19 cellular contexts compared by ENCODE assay signal in the genomic region with DNA sequence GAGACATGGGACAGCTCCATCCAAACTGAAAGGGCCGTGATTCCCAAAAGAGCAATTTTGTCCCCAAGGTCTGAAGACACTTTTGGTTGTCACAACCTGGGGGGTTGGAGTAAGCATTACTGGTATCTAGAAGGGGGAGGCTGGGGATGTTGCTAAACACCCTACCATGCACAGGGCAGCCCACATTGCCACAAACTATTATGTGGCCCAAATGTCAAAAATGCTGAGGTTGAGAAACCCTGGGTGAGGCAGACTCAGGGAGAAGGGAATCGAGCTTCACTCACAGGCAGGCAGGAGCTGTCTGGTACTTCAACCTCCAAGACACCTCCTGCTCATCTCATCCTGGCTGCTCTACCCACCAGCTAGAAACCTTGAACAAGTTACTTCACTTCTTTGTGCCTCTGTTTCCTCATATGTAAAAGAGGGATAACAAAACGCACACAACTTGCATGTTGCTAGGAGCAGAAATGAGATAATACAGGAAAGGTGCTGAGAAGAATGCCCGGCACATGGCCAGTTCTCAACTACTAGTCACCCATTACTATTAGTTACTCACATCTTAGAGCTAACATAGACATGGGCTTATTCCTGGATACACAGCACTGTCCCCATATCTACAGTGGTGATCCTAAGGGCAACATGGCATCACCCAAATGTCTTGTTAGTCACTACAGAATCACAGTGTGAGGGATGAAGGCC. TPM values are rescaled to one million over a fixed set of nuclear protein-coding genes. Genes with fewer than 3 reads are reported as not detected.
DNase-seq lines count a peak whose midpoint lies in the region; ATAC-seq, FAIRE-seq and TF ChIP-seq lines count a peak whose summit lies in the region.
"Had no signal": no experiment of that assay in that cellular context is flagged by ENCODE, and none has a peak within 500 bp of the region (broad histone marks: within the 10 kb centered on the region; RNA-seq: fewer than 3 reads in every experiment).

No MANE protein-coding gene starts in this region.

- H2BK20ac ChIP-seq in IMR-90 (ENCODE audit: low read depth, low read length), result peak overlapping the region; percentile 9; the same call in 1 of the 2 replicates

- H3K23ac ChIP-seq in IMR-90 (ENCODE audit: low read depth, low read length) (no peak overlapping the region), trophoblast cell (ENCODE audit: low read length) (no peak overlapping the region)

- H3K4me1 ChIP-seq in IMR-90 (ENCODE audit: control insufficient read depth, insufficient read depth, low read length) (peaks cover 8% of the 10 kb centered on the region), trophoblast cell (ENCODE audit: control insufficient read depth in 1 of 2, insufficient read depth in 2 of 2, low read length in 2 of 2) (peaks cover 2 to 3% of the 10 kb centered on the region in 2 experiments)
- H3K4me1 ChIP-seq: HAP-1 had no signal

- H4K91ac ChIP-seq in IMR-90 (ENCODE audit: insufficient read depth, low read depth, low read length), result no peak overlapping the region
- H4K91ac ChIP-seq in trophoblast cell (ENCODE audit: low read depth, low read length), result no peak overlapping the region

- POLR2A ChIA-PET in IMR-90 (lab: Charles Lee; ENCODE audit: unreplicated experiment), result no interaction called here

- H2BK5ac ChIP-seq in IMR-90 (ENCODE audit: low read depth, low read length, poor library complexity, severe bottlenecking) (no peak overlapping the region), trophoblast cell (ENCODE audit: low read depth, low read length, poor library complexity) (no peak overlapping the region)

- H4K20me1 ChIP-seq in IMR-90 (ENCODE audit: insufficient read depth, low read length), result peaks cover 3% of the 10 kb centered on the region; the same call in 1 of the 2 replicates

- TF ChIP-seq CTCF in AG10803 (conservative IDR thresholded peaks at IDR 0.05; ENCODE audit: low read length), result no peak
- TF ChIP-seq CTCF in IMR-90 (conservative IDR thresholded peaks at IDR 0.05; ENCODE audit: low read depth, low read length), result no peak
- TF ChIP-seq CTCF in bronchial epithelial cell (IDR thresholded peaks at IDR 0.05; ENCODE audit: insufficient read depth, low read length, severe bottlenecking), result no peak

- peak; percentile 13 for DNase-seq in AG10803 (ENCODE audit: low read depth)
- DNase-seq in IMR-90, result no peak
- DNase-seq in bronchial epithelial cell (ENCODE audit: low read depth), result peak; percentile 39
- peak; percentile 62 to 80 for DNase-seq in trophoblast cell
- DNase-seq in ureter (ENCODE audit: low spot score), result no peak
- no peak for DNase-seq in HUDEP-2 (lab: John Stamatoyannopoulos, UW; ENCODE audit: unreplicated experiment in 76 of 76)
- DNase-seq in NCI-H2171 treated with DMSO at 0.1 percent for 48 hours (lab: John Stamatoyannopoulos, UW), result no peak
- DNase-seq: CD4-positive, CD25-positive, alpha-beta regulatory T cell; DMS79; NCI-H187; NCI-H446; NCI-H748 treated with DMSO at 0.1 percent for 48 hours had no signal

- peaks cover 34% of the 10 kb centered on the region for H3K9me1 ChIP-seq in IMR-90 (ENCODE audit: insufficient read depth, low read length)

- no peak overlapping the region for H3K4me3 ChIP-seq in AG10803 (ENCODE audit: low read length)
- no peak overlapping the region for H3K4me3 ChIP-seq in IMR-90 (ENCODE audit: insufficient read depth, low read depth, low read length)
- H3K4me3 ChIP-seq in bronchial epithelial cell (ENCODE audit: low read depth, low read length), result no peak overlapping the region
- no peak overlapping the region for H3K4me3 ChIP-seq in trophoblast cell (ENCODE audit: low read depth, low read length)
- H3K4me3 ChIP-seq: A549, HAP-1 had no signal

- dilution Hi-C loops in IMR-90 (cut with HindIII; ENCODE audit: low sequenced_read_pairs, unreplicated experiment), result no loop called here

- no peaks in the 10 kb centered on the region for H3K79me2 ChIP-seq in trophoblast cell (ENCODE audit: control insufficient read depth, insufficient read depth, low read length, poor library complexity)

- in situ Hi-C loops in IMR-90 (cut with MboI; ENCODE audit: low sequenced_read_pairs), result loop anchor here (10.0 kb wide), 1 partner anchor 58 kb away; no protein-coding TSS in a partner anchor

- WGBS in IMR-90 (ENCODE audit: extremely low coverage in 2 of 2, insufficient read length in 1 of 2), 2 experiments, result 100% methylated on average over 1 of the region's 4 CpGs; no CpG with 5 or more reads in 1 of the 2 experiments
- WGBS in trophoblast cell (ENCODE audit: extremely low coverage, insufficient coverage, insufficient read length), result no CpG with 5 or more reads among the region's 4 CpGs

- H3K56ac ChIP-seq in IMR-90 (ENCODE audit: extremely low read depth, insufficient read depth, low read length), result no peak overlapping the region

- H2BK15ac ChIP-seq in IMR-90 (ENCODE audit: low read depth, low read length), result no peak overlapping the region

- H2AK9ac ChIP-seq in IMR-90 (replicated peaks; ENCODE audit: low read depth, low read length, poor library complexity), result no peak overlapping the region

- no TSS peak for BruUV-seq in IMR-90 (replicated peaks; lab: Mats Ljungman, UMichigan)

- H3K18ac ChIP-seq in IMR-90 (ENCODE audit: low read depth, low read length) (no peak overlapping the region), trophoblast cell (ENCODE audit: low read length) (no peak overlapping the region)

- H3K36me3 ChIP-seq in IMR-90 (ENCODE audit: control insufficient read depth, insufficient read depth, low read length) (peaks cover 16% of the 10 kb centered on the region), bronchial epithelial cell (ENCODE audit: control insufficient read depth, insufficient read depth, low read length) (peaks cover 3% of the 10 kb centered on the region), trophoblast cell (ENCODE audit: control insufficient read depth in 1 of 2, insufficient read depth in 2 of 2, low read length in 2 of 2) (peaks cover 7 to 23% of the 10 kb centered on the region in 2 experiments)

- H2BK120ac ChIP-seq in IMR-90 (ENCODE audit: low read depth, low read length), result peak overlapping the region; percentile 46; the same call in 1 of the 2 replicates
- H2BK120ac ChIP-seq in trophoblast cell (ENCODE audit: insufficient read depth, low read length, poor library complexity), result no peak overlapping the region

- H3K9me3 ChIP-seq in IMR-90 (ENCODE audit: control insufficient read depth, insufficient read depth, low read length) (no peaks in the 10 kb centered on the region), trophoblast cell (ENCODE audit: insufficient read depth, low read depth, low read length) (no peaks in the 10 kb centered on the region)
- H3K9me3 ChIP-seq: A549, HAP-1 had no signal

- H3K4me2 ChIP-seq in IMR-90 (ENCODE audit: low read depth, low read length) (no peak overlapping the region), trophoblast cell (ENCODE audit: low read length) (no peak overlapping the region)
- H3K4me2 ChIP-seq: A549, KMS-11 had no signal

- TF ChIP-seq POLR2A in IMR-90 (IDR thresholded peaks at IDR 0.05; ENCODE audit: low read depth, low read length), result no peak

- H2BK12ac ChIP-seq in trophoblast cell (ENCODE audit: low read length), result no peak overlapping the region

- H3K79me1 ChIP-seq in IMR-90 (ENCODE audit: low read depth in 1 of 2, low read length in 2 of 2) (peaks cover 4 to 39% of the 10 kb centered on the region in 2 experiments; a peak in 3 of 4 replicates), trophoblast cell (ENCODE audit: low read length) (no peaks in the 10 kb centered on the region)

- ATAC-seq in IMR-90 (ENCODE audit: low read depth), result no peak
- no peak for ATAC-seq in HG03457 (IDR thresholded peaks at IDR 0.05; ENCODE audit: unreplicated experiment)
- ATAC-seq: A549 had no signal

- no peak overlapping the region for H4K5ac ChIP-seq in IMR-90 (ENCODE audit: low read depth, low read length)

- peak overlapping the region in 1 of 2 experiments; percentile 6; a peak in 1 of 4 replicates for H4K8ac ChIP-seq in IMR-90 (ENCODE audit: low read depth in 2 of 2, low read length in 2 of 2)
- no peak overlapping the region for H4K8ac ChIP-seq in trophoblast cell (ENCODE audit: low read depth, low read length)

- H2AK5ac ChIP-seq in IMR-90 (ENCODE audit: low read depth, low read length) (peak overlapping the region; percentile 44; the same call in 1 of the 2 replicates), trophoblast cell (ENCODE audit: low read length) (no peak overlapping the region)

- peak overlapping the region; percentile 35 for H2AFZ ChIP-seq in IMR-90 (replicated peaks; ENCODE audit: low read length, poor library complexity)
- H2AFZ ChIP-seq in trophoblast cell (ENCODE audit: insufficient read depth, low read length, poor library complexity), result no peak overlapping the region

- no peak overlapping the region for H4K12ac ChIP-seq in trophoblast cell (ENCODE audit: low read depth, low read length)

- H3K14ac ChIP-seq in IMR-90 (replicated peaks; ENCODE audit: low read depth, low read length), result no peak overlapping the region
- no peak overlapping the region for H3K14ac ChIP-seq in trophoblast cell (ENCODE audit: low read length)

- CTCF ChIA-PET in IMR-90 (lab: Yijun Ruan, JAX), result no interaction called here

- no peak overlapping the region for H3K27ac ChIP-seq in IMR-90 (ENCODE audit: insufficient read depth, low read length)
- H3K27ac ChIP-seq in trophoblast cell (ENCODE audit: low read depth, low read length), result no peak overlapping the region
- H3K27ac ChIP-seq: A549, KMS-11, RWPE1 had no signal

- H3K9ac ChIP-seq in IMR-90 (ENCODE audit: low read depth, low read length), result no peak overlapping the region
- H3K9ac ChIP-seq in trophoblast cell (ENCODE audit: low read length), result no peak overlapping the region
- H3K9ac ChIP-seq: KMS-11 had no signal

- H3K4ac ChIP-seq in IMR-90 (ENCODE audit: low read depth, low read length), result peak overlapping the region; percentile 29; the same call in 1 of the 2 replicates
- H3K4ac ChIP-seq in trophoblast cell (ENCODE audit: low read depth, low read length), result no peak overlapping the region

- FAIRE-seq in bronchial epithelial cell (lab: Jason Lieb, UNC), result no peak
- FAIRE-seq: A549 had no signal

- intact Hi-C loops in IMR-90 (cut with micrococcal nuclease), result no loop called here

- no peak for TF ChIP-seq RAD21 in IMR-90 (IDR thresholded peaks at IDR 0.05; ENCODE audit: low read length)

- H3K27me3 ChIP-seq in IMR-90 (ENCODE audit: control insufficient read depth, insufficient read depth, low read length) (no peaks in the 10 kb centered on the region), bronchial epithelial cell (ENCODE audit: control insufficient read depth, insufficient read depth, low read length) (no peaks in the 10 kb centered on the region), trophoblast cell (ENCODE audit: insufficient read depth, low read length) (no peaks in the 10 kb centered on the region)

TF ChIP-seq in IMR-90, 13 proteins besides CTCF, POLR2A, EP300 and RAD21 (continues in another document):
- no peak for TF ChIP-seq MXI1 (IDR thresholded peaks at IDR 0.05; ENCODE audit: borderline replicate concordance, low read depth, low read length)
- no peak for TF ChIP-seq RFX5 (IDR thresholded peaks at IDR 0.05; ENCODE audit: low read depth, low read length)
- TF ChIP-seq FOS (IDR thresholded peaks at IDR 0.05; ENCODE audit: low read depth, low read length), result no peak

RNA-seq across cellular contexts. Expression of a gene that starts 8.8 kb away (rescaled TPM):
- total RNA-seq in IMR-90 (2012; rRNA removed) (not detected in 2 replicates), bronchial epithelial cell (not detected in 2 replicates), ureter (0.21 TPM)
- polyA plus RNA-seq in IMR-90 (2012; rRNA removed), result 0.06 and 0.12 TPM in 2 replicates
- 0.07 and 0.10 TPM in 2 replicates for polyA plus RNA-seq in IMR-90 (2012; cell fraction: cytosol; rRNA removed)
- 0.05 and 0.07 TPM in 2 replicates for polyA plus RNA-seq in IMR-90 (2012; cell fraction: nucleus; rRNA removed; ENCODE audit: low replicate concordance)
- polyA plus RNA-seq in trophoblast cell (2013), result not detected in 2 replicates
- total RNA-seq: CD4-positive, CD25-positive, alpha-beta regulatory T cell; G401; MCF 10A had no signal
- polyA plus RNA-seq: A549 had no signal

Comparison
In these comparisons a context has a peak if more than half of its experiments do, and no peak if none do; other contexts are left out.
1. DNase-seq: peak in AG10803 (single experiment), bronchial epithelial cell (single experiment) and trophoblast cell (2 of 2); none in IMR-90 (single experiment), ureter (single experiment), HUDEP-2 (0 of 76) and NCI-H2171 treated with DMSO at 0.1 percent for 48 hours (single experiment).